In the genomic region with DNA sequence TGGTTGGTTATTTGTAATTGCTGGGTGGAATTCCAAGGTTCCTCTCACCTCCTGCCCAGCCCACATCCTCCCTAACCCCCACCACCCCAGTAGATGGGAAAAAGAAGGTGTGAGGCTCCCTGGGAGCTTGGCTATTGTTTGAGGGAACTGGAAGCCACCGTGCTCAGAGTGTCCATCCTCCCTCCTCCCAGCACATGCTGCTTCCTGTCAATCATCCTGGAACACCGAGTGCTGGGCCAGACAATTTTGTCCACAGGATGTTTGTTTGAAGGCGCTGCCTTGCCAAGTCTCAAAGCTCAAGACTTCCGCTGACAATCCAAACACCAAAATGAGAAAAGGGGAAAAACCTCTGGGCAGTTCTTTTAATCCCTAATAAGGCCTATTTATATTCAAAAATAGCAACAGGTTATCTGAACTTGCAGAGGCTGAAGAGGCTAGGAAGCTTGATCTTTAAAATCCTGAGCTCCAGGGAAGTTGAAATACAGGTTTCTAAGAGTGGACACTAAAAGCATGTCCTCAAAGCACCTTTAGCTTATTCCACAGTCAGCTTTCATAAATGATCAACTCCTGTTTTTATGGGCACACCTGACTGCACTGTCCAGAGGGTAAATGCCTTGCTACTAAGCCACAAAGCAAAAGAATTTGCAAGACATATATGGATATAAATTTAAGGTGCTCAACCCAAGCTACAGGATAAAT, we compare ENCODE assay signal across 11 cellular contexts.
A peak's percentile ranks its signal among the peaks of the same experiment; 100 is the strongest.
DNase-seq lines count a peak whose midpoint lies in the region; ATAC-seq and TF ChIP-seq lines count a peak whose summit lies in the region.
"Had no signal": no experiment of that assay in that cellular context is flagged by ENCODE, and none has a peak within 500 bp of the region (broad histone marks: within the 10 kb centered on the region; RNA-seq: fewer than 3 reads in every experiment).

No MANE protein-coding gene starts in this region.

- no peaks in the 10 kb centered on the region for H3F3A ChIP-seq in SK-N-SH (replicated peaks; ENCODE audit: insufficient read depth)

- peaks cover 3% of the 10 kb centered on the region for H3K27me3 Mint-ChIP-seq in endothelial cell (ENCODE audit: unreplicated experiment)
- H3K27me3 Mint-ChIP-seq: dendritic cell treated with granulocyte-macrophage colony-stimulating factor and Interleukin-4, amounts not matched to agents 40 ng/mL and 50 ng/mL, for 4 days had no signal

- CTCF ChIA-PET in SK-N-SH (lab: Yijun Ruan, JAX), result interaction anchor here (1.1 to 1.2 kb wide), 2 partner anchors 17 to 326 kb away, joined by 3 read pairs; no protein-coding TSS in a partner anchor

- no peaks in the 10 kb centered on the region for H3K9me3 Mint-ChIP-seq in endothelial cell (ENCODE audit: unreplicated experiment)

- no peaks in the 10 kb centered on the region for H3K27me3 ChIP-seq in SK-N-SH (ENCODE audit: insufficient read depth)
- no peaks in the 10 kb centered on the region for H3K27me3 ChIP-seq in lower lobe of right lung (ENCODE audit: low read depth)
- H3K27me3 ChIP-seq in upper lobe of right lung, result no peaks in the 10 kb centered on the region

- no peaks in the 10 kb centered on the region for H3K9me2 ChIP-seq in SK-N-SH

- DNase-seq in SK-N-SH (no peak), endothelial cell (ENCODE audit: low spot score) (peak; percentile 16), lower lobe of right lung (peak; percentile 58), upper lobe of right lung (peak; percentile 66), H4 (ENCODE audit: low spot score) (no peak)
- DNase-seq in stimulated activated naive CD4-positive, alpha-beta T cell treated with Interleukin-2 at 50 U/mL for 16 hours (lab: John Stamatoyannopoulos, UW), result no peak
- DNase-seq: activated CD4-positive, CD25-positive, alpha-beta regulatory T cell had no signal

- H3K4me3 ChIP-seq in SK-N-SH (ENCODE audit: low read depth in 2 of 2, low read length in 1 of 2) (no peak overlapping the region), lower lobe of right lung (no peak overlapping the region), upper lobe of right lung (no peak overlapping the region)

- peaks cover 0 to 4% of the 10 kb centered on the region in 2 experiments; a peak in 2 of 4 replicates for H3K4me1 ChIP-seq in SK-N-SH (ENCODE audit: control insufficient read depth in 1 of 2, insufficient read depth in 2 of 2, low read depth in 1 of 2, low read length in 1 of 2)
- H3K4me1 ChIP-seq in lower lobe of right lung, result peaks cover 39% of the 10 kb centered on the region
- H3K4me1 ChIP-seq in upper lobe of right lung, result peaks cover 18% of the 10 kb centered on the region

- no peaks in the 10 kb centered on the region for H4K20me1 ChIP-seq in SK-N-SH (ENCODE audit: insufficient read depth)

- no peak overlapping the region for H3K4me2 ChIP-seq in SK-N-SH

- H3K9me3 ChIP-seq in SK-N-SH (no peaks in the 10 kb centered on the region), lower lobe of right lung (no peaks in the 10 kb centered on the region), upper lobe of right lung (no peaks in the 10 kb centered on the region)

- intact Hi-C loops in lower lobe of right lung (cut with DNase I) (no loop called here), upper lobe of right lung (cut with DNase I) (no loop called here)

- TF ChIP-seq RAD21 in SK-N-SH (IDR thresholded peaks at IDR 0.05; ENCODE audit: low read length), result no peak

- POLR2A ChIA-PET in SK-N-SH (lab: Yijun Ruan, JAX), result no interaction called here

- H3K4me3 Mint-ChIP-seq in endothelial cell (ENCODE audit: unreplicated experiment), result no peak overlapping the region
- H3K4me3 Mint-ChIP-seq: dendritic cell treated with granulocyte-macrophage colony-stimulating factor and Interleukin-4, amounts not matched to agents 40 ng/mL and 50 ng/mL, for 4 days had no signal

- H3K27ac ChIP-seq in SK-N-SH (ENCODE audit: low read depth in 2 of 2, low read length in 1 of 2) (no peak overlapping the region), lower lobe of right lung (peak overlapping the region; percentile 27), upper lobe of right lung (peak overlapping the region; percentile 27)

- H3K79me2 ChIP-seq in SK-N-SH (ENCODE audit: insufficient read depth), result no peaks in the 10 kb centered on the region

- H3K27ac Mint-ChIP-seq in endothelial cell (ENCODE audit: unreplicated experiment), result no peak overlapping the region
- H3K27ac Mint-ChIP-seq: dendritic cell treated with granulocyte-macrophage colony-stimulating factor and Interleukin-4, amounts not matched to agents 40 ng/mL and 50 ng/mL, for 4 days had no signal

- H3K4me1 Mint-ChIP-seq in endothelial cell (ENCODE audit: unreplicated experiment), result peaks cover 48% of the 10 kb centered on the region

- ATAC-seq in SK-N-SH treated with all-trans-retinoic acid at 6 μM for 48 hours (no peak), lower lobe of right lung (peak; percentile 82 to 88), upper lobe of right lung (peak; percentile 88), HG03135 (IDR thresholded peaks at IDR 0.05; ENCODE audit: unreplicated experiment) (no peak)
- ATAC-seq: Panc1 had no signal

- no peak overlapping the region for H2AFZ ChIP-seq in SK-N-SH (ENCODE audit: low read depth)

- TF ChIP-seq EP300 in SK-N-SH (IDR thresholded peaks at IDR 0.05; ENCODE audit: borderline replicate concordance in 1 of 2, low read depth in 1 of 2, low read length in 1 of 2), result no peak

- no peak for TF ChIP-seq CTCF in SK-N-SH (IDR thresholded peaks at IDR 0.05)
- TF ChIP-seq CTCF in endothelial cell (IDR thresholded peaks at IDR 0.05; ENCODE audit: unreplicated experiment), result no peak
- no peak for TF ChIP-seq CTCF in lower lobe of right lung (IDR thresholded peaks at IDR 0.05)
- no peak for TF ChIP-seq CTCF in upper lobe of right lung (IDR thresholded peaks at IDR 0.05)

- H3K36me3 ChIP-seq in SK-N-SH (replicated peaks in 1 of 2; ENCODE audit: control insufficient read depth in 1 of 2, insufficient read depth in 2 of 2, low read length in 1 of 2) (no peaks in the 10 kb centered on the region), lower lobe of right lung (no peaks in the 10 kb centered on the region), upper lobe of right lung (no peaks in the 10 kb centered on the region)

- H3K9ac ChIP-seq in SK-N-SH, result no peak overlapping the region

- WGBS in SK-N-SH (ENCODE audit: low lambda C conversion rate), result 80% methylated on average over 4 of the region's 4 CpGs

- no peaks in the 10 kb centered on the region for H3K36me3 Mint-ChIP-seq in endothelial cell (ENCODE audit: low read depth, unreplicated experiment)

TF ChIP-seq in SK-N-SH, 30 proteins besides CTCF, POLR2A, EP300 and RAD21:
- TF ChIP-seq, protein P1, sequence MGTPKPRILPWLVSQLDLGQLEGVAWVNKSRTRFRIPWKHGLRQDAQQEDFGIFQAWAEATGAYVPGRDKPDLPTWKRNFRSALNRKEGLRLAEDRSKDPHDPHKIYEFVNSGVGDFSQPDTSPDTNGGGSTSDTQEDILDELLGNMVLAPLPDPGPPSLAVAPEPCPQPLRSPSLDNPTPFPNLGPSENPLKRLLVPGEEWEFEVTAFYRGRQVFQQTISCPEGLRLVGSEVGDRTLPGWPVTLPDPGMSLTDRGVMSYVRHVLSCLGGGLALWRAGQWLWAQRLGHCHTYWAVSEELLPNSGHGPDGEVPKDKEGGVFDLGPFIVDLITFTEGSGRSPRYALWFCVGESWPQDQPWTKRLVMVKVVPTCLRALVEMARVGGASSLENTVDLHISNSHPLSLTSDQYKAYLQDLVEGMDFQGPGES (IDR thresholded peaks at IDR 0.05; ENCODE audit: low read depth, low read length), result no peak
- TF ChIP-seq SIN3A (IDR thresholded peaks at IDR 0.05; ENCODE audit: borderline replicate concordance, low read depth, low read length), result no peak
- TF ChIP-seq, protein P2, sequence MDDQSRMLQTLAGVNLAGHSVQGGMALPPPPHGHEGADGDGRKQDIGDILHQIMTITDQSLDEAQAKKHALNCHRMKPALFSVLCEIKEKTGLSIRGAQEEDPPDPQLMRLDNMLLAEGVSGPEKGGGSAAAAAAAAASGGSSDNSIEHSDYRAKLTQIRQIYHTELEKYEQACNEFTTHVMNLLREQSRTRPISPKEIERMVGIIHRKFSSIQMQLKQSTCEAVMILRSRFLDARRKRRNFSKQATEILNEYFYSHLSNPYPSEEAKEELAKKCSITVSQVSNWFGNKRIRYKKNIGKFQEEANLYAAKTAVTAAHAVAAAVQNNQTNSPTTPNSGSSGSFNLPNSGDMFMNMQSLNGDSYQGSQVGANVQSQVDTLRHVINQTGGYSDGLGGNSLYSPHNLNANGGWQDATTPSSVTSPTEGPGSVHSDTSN (IDR thresholded peaks at IDR 0.05), result 0 out of 2 replicates have a peak, but pooled peaks have one; percentile 19
- TF ChIP-seq, protein P3, sequence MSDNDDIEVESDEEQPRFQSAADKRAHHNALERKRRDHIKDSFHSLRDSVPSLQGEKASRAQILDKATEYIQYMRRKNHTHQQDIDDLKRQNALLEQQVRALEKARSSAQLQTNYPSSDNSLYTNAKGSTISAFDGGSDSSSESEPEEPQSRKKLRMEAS (IDR thresholded peaks at IDR 0.05; ENCODE audit: low read depth), result no peak

TF ChIP-seq in SK-N-SH treated with all-trans-retinoic acid at 6 μM for 48 hours, 23 proteins besides CTCF, POLR2A, EP300 and RAD21 (continues in another document):
- TF ChIP-seq TOX (CRISPR knock-in tag; IDR thresholded peaks at IDR 0.05; ENCODE audit: borderline replicate concordance) (no peak), CREB5 (CRISPR knock-in tag; IDR thresholded peaks at IDR 0.05; ENCODE audit: low read depth) (no peak), SNAI2 (CRISPR knock-in tag; IDR thresholded peaks at IDR 0.05) (no peak), ZFP30 (CRISPR knock-in tag; IDR thresholded peaks at IDR 0.05) (no peak), ZFP3 (CRISPR knock-in tag; IDR thresholded peaks at IDR 0.05) (no peak)

Comparison
In these comparisons a context has a peak if more than half of its experiments do, and no peak if none do; other contexts are left out.
1. DNase-seq: peak in endothelial cell (single experiment), lower lobe of right lung (single experiment) and upper lobe of right lung (single experiment); none in SK-N-SH (single experiment), H4 (single experiment) and stimulated activated naive CD4-positive, alpha-beta T cell treated with Interleukin-2 at 50 U/mL for 16 hours (single experiment).
2. H3K27ac ChIP-seq: peak in lower lobe of right lung (single experiment) and upper lobe of right lung (single experiment); none in SK-N-SH (0 of 2).
3. ATAC-seq: peak in lower lobe of right lung (2 of 2) and upper lobe of right lung (single experiment); none in SK-N-SH treated with all-trans-retinoic acid at 6 μM for 48 hours (single experiment) and HG03135 (single experiment).